In the genomic region with DNA sequence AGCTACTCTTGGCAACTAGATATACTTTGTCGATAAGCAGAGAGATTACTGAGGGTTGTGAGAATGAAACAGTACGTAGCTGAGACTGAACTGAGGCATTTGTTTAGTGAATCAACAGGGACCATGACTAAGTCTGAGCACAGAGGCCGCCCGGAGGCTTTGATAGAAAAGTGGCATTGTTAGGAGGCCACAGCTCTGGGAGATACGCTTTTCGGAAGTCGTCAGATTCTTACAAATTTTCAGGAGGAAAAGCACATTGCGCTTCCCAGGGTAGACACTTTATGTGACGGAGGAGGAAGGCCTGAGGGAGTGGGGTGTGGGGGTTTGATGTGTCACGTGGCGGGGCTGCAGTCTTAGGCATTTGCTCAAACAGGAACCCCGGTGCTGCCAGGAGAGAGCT, we compare ENCODE assay signal across 20 cellular contexts.
DNase-seq lines count a peak whose midpoint lies in the region; ATAC-seq, FAIRE-seq and TF ChIP-seq lines count a peak whose summit lies in the region.
"Had no signal": no experiment of that assay in that cellular context is flagged by ENCODE, and none has a peak within 500 bp of the region (broad histone marks: within the 10 kb centered on the region; RNA-seq: fewer than 3 reads in every experiment).

No MANE protein-coding gene starts in this region.

- H3K4me3 ChIP-seq in cardiac fibroblast (replicated peaks in 1 of 2; ENCODE audit: low read depth in 2 of 2, low read length in 2 of 2), result no peak overlapping the region
- H3K4me3 ChIP-seq in neural progenitor cell, result no peak overlapping the region
- H3K4me3 ChIP-seq in transverse colon, result no peak overlapping the region
- H3K4me3 ChIP-seq: left lung, thyroid gland had no signal

- H3K4me1 ChIP-seq in neural progenitor cell (peaks cover 13% of the 10 kb centered on the region), transverse colon (peaks cover 8 to 21% (median 10%) of the 10 kb centered on the region in 4 donors)

- H3K36me3 Mint-ChIP-seq in activated naive CD8-positive, alpha-beta T cell, result no peaks in the 10 kb centered on the region
- no peaks in the 10 kb centered on the region for H3K36me3 Mint-ChIP-seq in activated naive CD8-positive, alpha-beta T cell treated with anti-CD3 and anti-CD28 coated beads for 36 hours
- H3K36me3 Mint-ChIP-seq in neural progenitor cell (peaks cover 22% of the 10 kb centered on the region), type B pancreatic cell (peaks cover 10% of the 10 kb centered on the region)

- H2AFZ ChIP-seq in neural progenitor cell (replicated peaks), result no peak overlapping the region

- FAIRE-seq in urothelium cell line (lab: Jason Lieb, UNC), result no peak

- no peak overlapping the region for H3K9ac ChIP-seq in neural progenitor cell

- H3K9me3 ChIP-seq in neural progenitor cell (ENCODE audit: low read depth), result no peaks in the 10 kb centered on the region
- H3K9me3 ChIP-seq in transverse colon, result no peaks in the 10 kb centered on the region
- H3K9me3 ChIP-seq: left lung, thyroid gland had no signal

- no peaks in the 10 kb centered on the region for H3K27me3 Mint-ChIP-seq in activated naive CD8-positive, alpha-beta T cell
- peaks cover 1% of the 10 kb centered on the region for H3K27me3 Mint-ChIP-seq in activated naive CD8-positive, alpha-beta T cell treated with anti-CD3 and anti-CD28 coated beads for 36 hours
- no peaks in the 10 kb centered on the region for H3K27me3 Mint-ChIP-seq in neural progenitor cell (ENCODE audit: insufficient read depth, low read depth)
- no peaks in the 10 kb centered on the region for H3K27me3 Mint-ChIP-seq in type B pancreatic cell
- H3K27me3 Mint-ChIP-seq: activated T-cell treated with anti-CD3 and anti-CD28 coated beads, Interleukin-2, amount 50 U/mL, for 24 hours had no signal

- intact Hi-C loops in transverse colon (cut with DNase I; ENCODE audit: low total_unique reads), result no loop called here

- no peaks in the 10 kb centered on the region for H3K9me3 Mint-ChIP-seq in activated naive CD8-positive, alpha-beta T cell (ENCODE audit: low read depth)
- no peaks in the 10 kb centered on the region for H3K9me3 Mint-ChIP-seq in activated naive CD8-positive, alpha-beta T cell treated with anti-CD3 and anti-CD28 coated beads for 36 hours
- H3K9me3 Mint-ChIP-seq in neural progenitor cell (no peaks in the 10 kb centered on the region), type B pancreatic cell (no peaks in the 10 kb centered on the region)
- H3K9me3 Mint-ChIP-seq: activated CD4-positive, alpha-beta memory T cell treated with anti-CD3 and anti-CD28 coated beads, Interleukin-2, amount 10 ng/mL, durations not matched to agents 7 days and 5 days; activated T-cell treated with anti-CD3 and anti-CD28 coated beads, Interleukin-2, amount 50 U/mL, for 24 hours; nephron progenitor cell; T-helper 2 cell treated with Interferon-gamma antibody and Interleukin-4, amounts not matched to agents 5 μg/mL and 100 μg/mL, for 36 hours had no signal

- WGBS in transverse colon (ENCODE audit: low coverage in 1 of 2), 2 donors, result 83 to 85% methylated on average over 9 to 12 of the region's 12 CpGs

- H3K27ac Mint-ChIP-seq in activated naive CD8-positive, alpha-beta T cell, result peak overlapping the region; percentile 2
- no peak overlapping the region for H3K27ac Mint-ChIP-seq in activated naive CD8-positive, alpha-beta T cell treated with anti-CD3 and anti-CD28 coated beads for 36 hours
- H3K27ac Mint-ChIP-seq in neural progenitor cell (peak overlapping the region; percentile 39), type B pancreatic cell (peak overlapping the region; percentile 9)
- H3K27ac Mint-ChIP-seq: activated CD4-positive, alpha-beta memory T cell treated with anti-CD3 and anti-CD28 coated beads, Interleukin-2, amount 10 ng/mL, durations not matched to agents 7 days and 5 days; activated T-cell treated with anti-CD3 and anti-CD28 coated beads, Interleukin-2, amount 50 U/mL, for 24 hours; nephron progenitor cell; T-helper 2 cell treated with Interferon-gamma antibody and Interleukin-4, amounts not matched to agents 5 μg/mL and 100 μg/mL, for 36 hours had no signal

- H3K36me3 ChIP-seq in neural progenitor cell, result no peaks in the 10 kb centered on the region
- no peaks in the 10 kb centered on the region for H3K36me3 ChIP-seq in transverse colon
- H3K36me3 ChIP-seq: left lung, thyroid gland had no signal

- no peaks in the 10 kb centered on the region for H3F3A ChIP-seq in neural progenitor cell (ENCODE audit: low read depth)

- DNase-seq in activated naive CD8-positive, alpha-beta T cell treated with anti-CD3 and anti-CD28 coated beads for 36 hours, result no peak
- DNase-seq in cardiac fibroblast (ENCODE audit: low read depth in 2 of 2), result peak; percentile 39 to 72
- no peak for DNase-seq in neural progenitor cell (ENCODE audit: low spot score)
- DNase-seq in type B pancreatic cell (ENCODE audit: extremely low spot score, unreplicated experiment), result no peak
- DNase-seq in transverse colon, result no peak
- no peak for DNase-seq in urothelium cell line (ENCODE audit: low spot score)
- DNase-seq: activated CD4-positive, alpha-beta memory T cell treated with anti-CD3 and anti-CD28 coated beads, Interleukin-2, amount 10 ng/mL, durations not matched to agents 7 days and 5 days; activated CD4-positive, CD25-positive, alpha-beta regulatory T cell; activated naive CD4-positive, alpha-beta T cell treated with Interleukin-2 at 50 U/mL for 16 hours; activated T-cell treated with anti-CD3 and anti-CD28 coated beads, Interleukin-2, amount 50 U/mL, for 24 hours; Calu3; left lung; NCI-H146; NCI-H82; nephron progenitor cell had no signal

- peaks cover 8% of the 10 kb centered on the region for H3K4me1 Mint-ChIP-seq in activated naive CD8-positive, alpha-beta T cell (ENCODE audit: low read depth)
- H3K4me1 Mint-ChIP-seq in activated naive CD8-positive, alpha-beta T cell treated with anti-CD3 and anti-CD28 coated beads for 36 hours, result peaks cover 11% of the 10 kb centered on the region
- H3K4me1 Mint-ChIP-seq in neural progenitor cell (peaks cover 96% of the 10 kb centered on the region), type B pancreatic cell (ENCODE audit: unreplicated experiment) (peaks cover 55% of the 10 kb centered on the region)

- no peak overlapping the region for H3K27ac ChIP-seq in neural progenitor cell
- H3K27ac ChIP-seq in transverse colon, result peak overlapping the region in 2 of 4 donors; percentile 15 to 41
- H3K27ac ChIP-seq: 22Rv1, left lung, thyroid gland had no signal

- no peaks in the 10 kb centered on the region for H4K20me1 ChIP-seq in neural progenitor cell (ENCODE audit: low read depth)

- TF ChIP-seq CTCF in cardiac fibroblast (IDR thresholded peaks at IDR 0.05; ENCODE audit: low read depth, low read length) (no peak), neural progenitor cell (IDR thresholded peaks at IDR 0.05) (no peak), type B pancreatic cell (conservative IDR thresholded peaks at IDR 0.05) (no peak), transverse colon (IDR thresholded peaks at IDR 0.05) (no peak)

- no peak for TF ChIP-seq EP300 in transverse colon (IDR thresholded peaks at IDR 0.05; ENCODE audit: low read depth)

- no peak overlapping the region for H3K4me2 ChIP-seq in neural progenitor cell

- no peaks in the 10 kb centered on the region for H3K79me2 ChIP-seq in neural progenitor cell (ENCODE audit: low read depth)

- in situ Hi-C loops in transverse colon (cut with MboI; ENCODE audit: low pct_ligation_motif_present in 1 of 4, low pct_unique_long_range_greater_than_20kb in 1 of 4, low sequenced_read_pairs in 3 of 4), result no loop called here

- TF ChIP-seq POLR2A in transverse colon (IDR thresholded peaks at IDR 0.05), result no peak

- no peak for ATAC-seq in GM18858 (IDR thresholded peaks at IDR 0.05; ENCODE audit: unreplicated experiment)
- ATAC-seq: left lung had no signal

- H3K27me3 ChIP-seq in neural progenitor cell, result no peaks in the 10 kb centered on the region
- no peaks in the 10 kb centered on the region for H3K27me3 ChIP-seq in transverse colon
- H3K27me3 ChIP-seq: left lung, thyroid gland had no signal

- H3K4me3 Mint-ChIP-seq in activated naive CD8-positive, alpha-beta T cell, result no peak overlapping the region
- no peak overlapping the region for H3K4me3 Mint-ChIP-seq in activated naive CD8-positive, alpha-beta T cell treated with anti-CD3 and anti-CD28 coated beads for 36 hours
- peak overlapping the region; percentile 57 for H3K4me3 Mint-ChIP-seq in neural progenitor cell
- no peak overlapping the region for H3K4me3 Mint-ChIP-seq in type B pancreatic cell
- H3K4me3 Mint-ChIP-seq: activated CD4-positive, alpha-beta memory T cell treated with anti-CD3 and anti-CD28 coated beads, Interleukin-2, amount 10 ng/mL, durations not matched to agents 7 days and 5 days; activated T-cell treated with anti-CD3 and anti-CD28 coated beads, Interleukin-2, amount 50 U/mL, for 24 hours; nephron progenitor cell; T-helper 2 cell treated with Interferon-gamma antibody and Interleukin-4, amounts not matched to agents 5 μg/mL and 100 μg/mL, for 36 hours had no signal

Comparison
In these comparisons a context has a peak if more than half of its experiments do, and no peak if none do; other contexts are left out.
1. DNase-seq: peak in cardiac fibroblast (2 of 2); none in activated naive CD8-positive, alpha-beta T cell treated with anti-CD3 and anti-CD28 coated beads for 36 hours (single experiment), neural progenitor cell (single experiment), type B pancreatic cell (single experiment), transverse colon (single experiment) and urothelium cell line (single experiment).